ENCODE assay signal across 9 cellular contexts in genomic region chr17:55845385-55845784, GRCh38.
DNase-seq lines count a peak whose midpoint lies in the region; ATAC-seq lines count a peak whose summit lies in the region.
"Had no signal": no experiment of that assay in that cellular context is flagged by ENCODE, and none has a peak within 500 bp of the region (broad histone marks: within the 10 kb centered on the region; RNA-seq: fewer than 3 reads in every experiment).

No MANE protein-coding gene starts in this region.

- H3K36me3 Mint-ChIP-seq in activated CD4-positive, alpha-beta T cell treated with anti-CD3 and anti-CD28 coated beads, Interleukin-2, amount 10 ng/mL, durations not matched to agents 7 days and 5 days (ENCODE audit: low read depth), result no peaks in the 10 kb centered on the region
- H3K36me3 Mint-ChIP-seq: CD4-positive, CD25-positive, alpha-beta regulatory T cell had no signal

- H3K79me1 ChIP-seq in trophoblast cell (ENCODE audit: low read length), result no peaks in the 10 kb centered on the region

- no peak overlapping the region for H3K27ac ChIP-seq in trophoblast cell (ENCODE audit: low read depth, low read length)

- H3K4me1 Mint-ChIP-seq in activated CD4-positive, alpha-beta T cell treated with anti-CD3 and anti-CD28 coated beads, Interleukin-2, amount 10 ng/mL, durations not matched to agents 7 days and 5 days, result no peaks in the 10 kb centered on the region
- H3K4me1 Mint-ChIP-seq: CD4-positive, CD25-positive, alpha-beta regulatory T cell had no signal

- H3K4me1 ChIP-seq in trophoblast cell (ENCODE audit: control insufficient read depth in 1 of 2, insufficient read depth in 2 of 2, low read length in 2 of 2), result peaks cover 0 to 3% of the 10 kb centered on the region in 2 experiments

- no peak overlapping the region for H3K4ac ChIP-seq in trophoblast cell (ENCODE audit: low read depth, low read length)

- H3K36me3 ChIP-seq in trophoblast cell (ENCODE audit: control insufficient read depth in 1 of 2, insufficient read depth in 2 of 2, low read length in 2 of 2), result no peaks in the 10 kb centered on the region

- ATAC-seq in HG03439 (IDR thresholded peaks at IDR 0.05; ENCODE audit: unreplicated experiment) (no peak), GM19324 (IDR thresholded peaks at IDR 0.05; ENCODE audit: low FRiP score, unreplicated experiment) (no peak), GM18870 (IDR thresholded peaks at IDR 0.05; ENCODE audit: unreplicated experiment) (no peak)

- H3K9me3 Mint-ChIP-seq in activated CD4-positive, alpha-beta T cell treated with anti-CD3 and anti-CD28 coated beads, Interleukin-2, amount 10 ng/mL, durations not matched to agents 7 days and 5 days, result no peaks in the 10 kb centered on the region

- no peak overlapping the region for H3K23ac ChIP-seq in trophoblast cell (ENCODE audit: low read length)

- H3K4me2 ChIP-seq in trophoblast cell (ENCODE audit: low read length), result peak overlapping the region; percentile 60

- no peak overlapping the region for H4K12ac ChIP-seq in trophoblast cell (ENCODE audit: low read depth, low read length)

- peak overlapping the region; percentile 48 for H4K8ac ChIP-seq in trophoblast cell (ENCODE audit: low read depth, low read length)

- CTCF ChIA-PET in activated CD4-positive, alpha-beta T cell treated with anti-CD3 and anti-CD28 coated beads, Interleukin-2, amount 10 ng/mL, durations not matched to agents 7 days and 5 days (lab: Charles Lee), result no interaction called here

- no peak overlapping the region for H3K4me3 Mint-ChIP-seq in activated CD4-positive, alpha-beta T cell treated with anti-CD3 and anti-CD28 coated beads, Interleukin-2, amount 10 ng/mL, durations not matched to agents 7 days and 5 days
- H3K4me3 Mint-ChIP-seq: CD4-positive, CD25-positive, alpha-beta regulatory T cell had no signal

- H3K27me3 ChIP-seq in trophoblast cell (ENCODE audit: insufficient read depth, low read length), result no peaks in the 10 kb centered on the region

- no peak overlapping the region for H2BK12ac ChIP-seq in trophoblast cell (ENCODE audit: low read length)

- H3K18ac ChIP-seq in trophoblast cell (ENCODE audit: low read length), result no peak overlapping the region

- H2BK120ac ChIP-seq in trophoblast cell (ENCODE audit: insufficient read depth, low read length, poor library complexity), result no peak overlapping the region

- no peaks in the 10 kb centered on the region for H3K79me2 ChIP-seq in trophoblast cell (ENCODE audit: control insufficient read depth, insufficient read depth, low read length, poor library complexity)

- H2AK5ac ChIP-seq in trophoblast cell (ENCODE audit: low read length), result no peak overlapping the region

- H3K4me3 ChIP-seq in trophoblast cell (ENCODE audit: low read depth, low read length), result no peak overlapping the region

- no peak overlapping the region for H3K14ac ChIP-seq in trophoblast cell (ENCODE audit: low read length)

- no peak overlapping the region for H3K27ac Mint-ChIP-seq in activated CD4-positive, alpha-beta T cell treated with anti-CD3 and anti-CD28 coated beads, Interleukin-2, amount 10 ng/mL, durations not matched to agents 7 days and 5 days
- H3K27ac Mint-ChIP-seq: CD4-positive, CD25-positive, alpha-beta regulatory T cell had no signal

- H2AFZ ChIP-seq in trophoblast cell (ENCODE audit: insufficient read depth, low read length, poor library complexity), result no peak overlapping the region

- WGBS in trophoblast cell (ENCODE audit: extremely low coverage, insufficient coverage, insufficient read length), result no CpG with 5 or more reads among the region's 32 CpGs

- DNase-seq in NCI-H82 (lab: John Stamatoyannopoulos, UW) (peak; percentile 64), NCI-H82 treated with DMSO at 0.1 percent for 48 hours (lab: John Stamatoyannopoulos, UW; ENCODE audit: unreplicated experiment) (no peak), head of caudate nucleus (peak in 40 of 42 donors; percentile 15 to 80 (median 56)), trophoblast cell (peak; percentile 9 to 53)
- DNase-seq in activated CD4-positive, alpha-beta T cell treated with anti-CD3 and anti-CD28 coated beads, Interleukin-2, amount 10 ng/mL, durations not matched to agents 7 days and 5 days, result peak; percentile 9
- DNase-seq: CD4-positive, CD25-positive, alpha-beta regulatory T cell had no signal

- intact Hi-C loops in head of caudate nucleus (cut with DNase I), result no loop called here

- POLR2A ChIA-PET in activated CD4-positive, alpha-beta T cell treated with anti-CD3 and anti-CD28 coated beads, Interleukin-2, amount 10 ng/mL, durations not matched to agents 7 days and 5 days (lab: Charles Lee), result no interaction called here

- no peak overlapping the region for H2BK5ac ChIP-seq in trophoblast cell (ENCODE audit: low read depth, low read length, poor library complexity)

- no peak overlapping the region for H4K91ac ChIP-seq in trophoblast cell (ENCODE audit: low read depth, low read length)

- peaks cover 4% of the 10 kb centered on the region for H3K27me3 Mint-ChIP-seq in activated CD4-positive, alpha-beta T cell treated with anti-CD3 and anti-CD28 coated beads, Interleukin-2, amount 10 ng/mL, durations not matched to agents 7 days and 5 days
- H3K27me3 Mint-ChIP-seq: CD4-positive, CD25-positive, alpha-beta regulatory T cell had no signal

- H3K9ac ChIP-seq in trophoblast cell (ENCODE audit: low read length), result no peak overlapping the region

- no peaks in the 10 kb centered on the region for H3K9me3 ChIP-seq in trophoblast cell (ENCODE audit: insufficient read depth, low read depth, low read length)
